23 cellular contexts compared by ENCODE assay signal in genomic region chrX:122777766-122778165, GRCh38.
A peak's percentile ranks its signal among the peaks of the same experiment; 100 is the strongest.
DNase-seq lines count a peak whose midpoint lies in the region; ATAC-seq and TF ChIP-seq lines count a peak whose summit lies in the region.
"Had no signal": no experiment of that assay in that cellular context is flagged by ENCODE, and none has a peak within 500 bp of the region (broad histone marks: within the 10 kb centered on the region; RNA-seq: fewer than 3 reads in every experiment).

No MANE protein-coding gene starts in this region.

- H3K36me3 ChIP-seq in PC-3 (ENCODE audit: low read depth, low read length), result no peaks in the 10 kb centered on the region
- no peaks in the 10 kb centered on the region for H3K36me3 ChIP-seq in H7 (replicated peaks; ENCODE audit: control insufficient read depth, insufficient read depth, low read length)
- H3K36me3 ChIP-seq: neutrophil, suprapubic skin had no signal

- H4K8ac ChIP-seq in H9 (replicated peaks; ENCODE audit: insufficient read length, low read depth, low read length), result no peak overlapping the region

- no peak overlapping the region for H3K4me3 Mint-ChIP-seq in H9
- H3K4me3 Mint-ChIP-seq: CD14-positive monocyte; stimulated activated effector memory CD8-positive, alpha-beta T cell treated with anti-CD3 and anti-CD28 coated beads, Interleukin-12 subunit alpha, Interleukin-12 subunit beta, amount 100 ng/mL, for 72 hours had no signal

- H4K20me1 ChIP-seq in H9 (ENCODE audit: control insufficient read depth, insufficient read depth, insufficient read length), result no peaks in the 10 kb centered on the region
- no peaks in the 10 kb centered on the region for H4K20me1 ChIP-seq in PC-3 (ENCODE audit: low read length)

- H3K27me3 ChIP-seq in H9 (ENCODE audit: insufficient read depth, low read length) (no peaks in the 10 kb centered on the region), PC-3 (ENCODE audit: low read length) (no peaks in the 10 kb centered on the region), H7 (ENCODE audit: control insufficient read depth, insufficient read depth, low read length) (no peaks in the 10 kb centered on the region)
- H3K27me3 ChIP-seq: neutrophil, suprapubic skin had no signal

- H3K4me1 ChIP-seq in H9 (ENCODE audit: insufficient read depth, low read length) (no peaks in the 10 kb centered on the region), PC-3 (ENCODE audit: insufficient read depth, low read length) (no peaks in the 10 kb centered on the region)
- H3K4me1 ChIP-seq: suprapubic skin had no signal

- no peaks in the 10 kb centered on the region for H3F3A ChIP-seq in PC-3 (ENCODE audit: low read length, unreplicated experiment)

- H3T11ph ChIP-seq in H9 (ENCODE audit: low read length), result no peak overlapping the region

- no peaks in the 10 kb centered on the region for H3K9me2 ChIP-seq in PC-3 (replicated peaks; ENCODE audit: low read length)

- no peak overlapping the region for H2AK5ac ChIP-seq in H9 (ENCODE audit: insufficient read length, low read length)

- H3K4me1 Mint-ChIP-seq in H9, result peaks cover 5 to 7% of the 10 kb centered on the region in 2 experiments; a peak in 2 of 4 replicates
- H3K4me1 Mint-ChIP-seq: CD14-positive monocyte; stimulated activated effector memory CD8-positive, alpha-beta T cell treated with anti-CD3 and anti-CD28 coated beads, Interleukin-12 subunit alpha, Interleukin-12 subunit beta, amount 100 ng/mL, for 72 hours had no signal

- no peaks in the 10 kb centered on the region for H3K79me1 ChIP-seq in H9 (ENCODE audit: insufficient read depth, low read depth, low read length, poor library complexity, severe bottlenecking)

- H3K4me2 ChIP-seq in H9 (ENCODE audit: insufficient read depth, insufficient read length, low read length) (no peak overlapping the region), PC-3 (ENCODE audit: low read length) (no peak overlapping the region)

- no peaks in the 10 kb centered on the region for H3K27me3 Mint-ChIP-seq in H9 (ENCODE audit: low read depth)

- no peak overlapping the region for H3K9ac ChIP-seq in H9 (ENCODE audit: extremely low read depth, insufficient read length, low read length)
- H3K9ac ChIP-seq in PC-3 (ENCODE audit: low read length), result no peak overlapping the region

- H3K4me3 ChIP-seq in PC-3 (ENCODE audit: low read length) (no peak overlapping the region), fibroblast of mammary gland (ENCODE audit: control insufficient read depth, low read depth, low read length) (no peak overlapping the region), H7 (ENCODE audit: insufficient read depth, low read depth, low read length) (no peak overlapping the region)
- H3K4me3 ChIP-seq: skin epidermis, suprapubic skin had no signal

- no peak overlapping the region for H3K4ac ChIP-seq in H9 (ENCODE audit: low read depth, low read length)

- DNase-seq in H9 (no peak), PC-3 (no peak), fibroblast of mammary gland (ENCODE audit: low read depth) (peak; percentile 29), H7 (no peak), GM03348 (ENCODE audit: low spot score) (no peak)
- DNase-seq in stimulated activated CD4-positive, alpha-beta T cell treated with anti-CD3 and anti-CD28 coated beads, Interleukin-4, amount 100 ng/mL, for 4 hours, result no peak
- DNase-seq: activated T-cell treated with anti-CD3 and anti-CD28 coated beads, Interleukin-2, amount 50 U/mL, for 1 hour; HCEC 1CT; KG1; NCI-H1092; NCI-H2029; NCI-H446; stimulated activated CD4-positive, alpha-beta T cell treated with anti-CD3 and anti-CD28 coated beads, Interleukin-1b, Interleukin-23, amount 100 ng/mL, for 48 hours had no signal

- no peak for ATAC-seq in PC-3
- ATAC-seq in GM19023 (IDR thresholded peaks at IDR 0.05; ENCODE audit: unreplicated experiment), result no peak
- ATAC-seq: activated CD4-positive, CD25-positive, alpha-beta regulatory T cell treated with anti-CD3 and anti-CD28 coated beads, Interleukin-2, amount 50 U/mL, for 24 hours; stimulated activated effector memory CD8-positive, alpha-beta T cell treated with anti-CD3 and anti-CD28 coated beads, Interleukin-12 subunit alpha, Interleukin-12 subunit beta, amount 100 ng/mL, for 72 hours had no signal

- H3K56ac ChIP-seq in H9 (ENCODE audit: insufficient read length, low read depth, low read length), result no peak overlapping the region

- no peak overlapping the region for H4K5ac ChIP-seq in H9 (ENCODE audit: insufficient read length, low read depth, low read length)

- H3K27ac ChIP-seq in 22Rv1 (no peak overlapping the region), H9 (ENCODE audit: insufficient read length, low read depth, low read length) (no peak overlapping the region), PC-3 (ENCODE audit: low read length) (no peak overlapping the region)
- H3K27ac ChIP-seq: epithelial cell of prostate, neutrophil, RWPE1, skin epidermis, suprapubic skin had no signal

- H2AFZ ChIP-seq in H9 (ENCODE audit: low read length), result no peak overlapping the region
- H2AFZ ChIP-seq in PC-3 (ENCODE audit: low read length), result no peak overlapping the region

- no TSS peak for BruUV-seq in PC-3 (replicated peaks; lab: Mats Ljungman, UMichigan)

- H2BK15ac ChIP-seq in H9 (ENCODE audit: low read depth, low read length), result no peak overlapping the region

- no peak overlapping the region for H2BK20ac ChIP-seq in H9 (ENCODE audit: low read depth, low read length, poor library complexity, severe bottlenecking)

- no peaks in the 10 kb centered on the region for H3K23me2 ChIP-seq in H9 (ENCODE audit: insufficient read length, low read depth, low read length, poor library complexity, severe bottlenecking)

- H2BK120ac ChIP-seq in H9 (ENCODE audit: low read depth, low read length, poor library complexity, severe bottlenecking), result no peak overlapping the region

- H3K14ac ChIP-seq in H9 (ENCODE audit: insufficient read depth, low read length), result no peak overlapping the region

- no peak overlapping the region for H3K18ac ChIP-seq in H9 (ENCODE audit: insufficient read length, low read depth, low read length)

- intact Hi-C loops in PC-3 (cut with micrococcal nuclease), result no loop called here

- H3K9me3 Mint-ChIP-seq in H9, result peaks cover 16 to 71% of the 10 kb centered on the region in 2 experiments
- H3K9me3 Mint-ChIP-seq: stimulated activated effector memory CD8-positive, alpha-beta T cell treated with anti-CD3 and anti-CD28 coated beads, Interleukin-12 subunit alpha, Interleukin-12 subunit beta, amount 100 ng/mL, for 72 hours had no signal

- H3K23ac ChIP-seq in H9 (ENCODE audit: insufficient read length, low read depth, low read length), result no peak overlapping the region

- peak; percentile 27; the same call in 1 of the 2 replicates for TF ChIP-seq CTCF in 22Rv1 (IDR thresholded peaks at IDR 0.05)
- TF ChIP-seq CTCF in H9 (conservative IDR thresholded peaks at IDR 0.05), result peak; percentile 54
- TF ChIP-seq CTCF in PC-3 (conservative IDR thresholded peaks at IDR 0.05; ENCODE audit: low read depth, low read length), result 0 out of 2 replicates have a peak, but pooled peaks have one; percentile 8
- peak; percentile 27 for TF ChIP-seq CTCF in fibroblast of mammary gland (conservative IDR thresholded peaks at IDR 0.05; ENCODE audit: control insufficient read depth, insufficient read depth, low read depth, low read length)

- POLR2A ChIA-PET in PC-3 (lab: Charles Lee; ENCODE audit: unreplicated experiment), result no interaction called here

- H2BK12ac ChIP-seq in H9 (ENCODE audit: insufficient read length, low read depth, low read length), result no peak overlapping the region

- H3K9me3 ChIP-seq in H9 (ENCODE audit: control insufficient read depth, low read depth, low read length) (peaks cover 24% of the 10 kb centered on the region), PC-3 (ENCODE audit: low read length) (no peaks in the 10 kb centered on the region)
- H3K9me3 ChIP-seq: neutrophil, suprapubic skin had no signal

- WGBS in H9 (ENCODE audit: extremely low coverage, insufficient read length, low lambda C conversion rate), result no CpG with 5 or more reads among the region's 3 CpGs

- CTCF ChIA-PET in PC-3 (lab: Charles Lee), result no interaction called here

- H3K79me2 ChIP-seq in H9 (ENCODE audit: insufficient read depth, low read length) (no peaks in the 10 kb centered on the region), PC-3 (ENCODE audit: low read length) (no peaks in the 10 kb centered on the region)

- H3K27ac Mint-ChIP-seq in H9, result no peak overlapping the region
- H3K27ac Mint-ChIP-seq: CD14-positive monocyte; stimulated activated effector memory CD8-positive, alpha-beta T cell treated with anti-CD3 and anti-CD28 coated beads, Interleukin-12 subunit alpha, Interleukin-12 subunit beta, amount 100 ng/mL, for 72 hours had no signal

- no peak overlapping the region for H4K91ac ChIP-seq in H9 (ENCODE audit: insufficient read length, low read depth, low read length)

- H2BK5ac ChIP-seq in H9 (ENCODE audit: insufficient read length, low read length), result no peak overlapping the region

- peaks cover 3 to 7% (median 4%) of the 10 kb centered on the region in 3 experiments; a peak in 5 of 7 replicates for H3K36me3 Mint-ChIP-seq in H9 (ENCODE audit: insufficient read depth in 1 of 3, low read depth in 3 of 3)
- H3K36me3 Mint-ChIP-seq: CD14-positive monocyte; stimulated activated effector memory CD8-positive, alpha-beta T cell treated with anti-CD3 and anti-CD28 coated beads, Interleukin-12 subunit alpha, Interleukin-12 subunit beta, amount 100 ng/mL, for 72 hours had no signal
